14 cellular contexts compared by ENCODE assay signal in genomic region chr5:126686451-126687126, GRCh38.
DNase-seq lines count a peak whose midpoint lies in the region; ATAC-seq and TF ChIP-seq lines count a peak whose summit lies in the region.
"Had no signal": no experiment of that assay in that cellular context is flagged by ENCODE, and none has a peak within 500 bp of the region (broad histone marks: within the 10 kb centered on the region; RNA-seq: fewer than 3 reads in every experiment).

No MANE protein-coding gene starts in this region.

- H3K36me3 Mint-ChIP-seq in activated T-cell treated with anti-CD3 and anti-CD28 coated beads, Interleukin-2, amount 50 U/mL, for 72 hours (ENCODE audit: insufficient read depth in 2 of 2), result no peaks in the 10 kb centered on the region
- no peaks in the 10 kb centered on the region for H3K36me3 Mint-ChIP-seq in activated CD4-positive, alpha-beta memory T cell treated with anti-CD3 and anti-CD28 coated beads, Interleukin-2, amount 10 ng/mL, durations not matched to agents 7 days and 5 days (ENCODE audit: low read depth)

- in situ Hi-C loops in gastrocnemius medialis (cut with MboI; ENCODE audit: low sequenced_read_pairs in 4 of 4), result no loop called here

- no peak overlapping the region for H2AFZ ChIP-seq in Loucy (ENCODE audit: low read length)
- H2AFZ ChIP-seq: parathyroid adenoma had no signal

- H3K27me3 Mint-ChIP-seq in activated T-cell treated with anti-CD3 and anti-CD28 coated beads, Interleukin-2, amount 50 U/mL, for 72 hours (ENCODE audit: low read depth), result peaks cover 7% of the 10 kb centered on the region
- H3K27me3 Mint-ChIP-seq in activated CD4-positive, alpha-beta memory T cell treated with anti-CD3 and anti-CD28 coated beads, Interleukin-2, amount 10 ng/mL, durations not matched to agents 7 days and 5 days, result peaks cover 2% of the 10 kb centered on the region

- H3K79me2 ChIP-seq in Loucy (ENCODE audit: insufficient read depth, low read length), result no peaks in the 10 kb centered on the region
- H3K79me2 ChIP-seq: parathyroid adenoma had no signal

- no peak for TF ChIP-seq POLR2A in gastrocnemius medialis (IDR thresholded peaks at IDR 0.05)

- DNase-seq in activated T-cell treated with anti-CD3 and anti-CD28 coated beads, Interleukin-2, amount 50 U/mL, for 72 hours, result no peak
- no peak for DNase-seq in activated T-cell treated with anti-CD3 and anti-CD28 coated beads, Interleukin-2, amount 50 U/mL, for 48 hours
- DNase-seq in ecto neural progenitor cell (ENCODE audit: low spot score), result no peak
- no peak for DNase-seq in gastrocnemius medialis
- no peak for DNase-seq in activated CD4-positive, alpha-beta memory T cell treated with anti-CD3 and anti-CD28 coated beads, Interleukin-2, amount 10 ng/mL, durations not matched to agents 7 days and 5 days
- DNase-seq: activated CD4-positive, alpha-beta T cell treated with anti-CD3 and anti-CD28 coated beads for 1 hour; NCI-H510A; SIG-M5 had no signal

- H3F3A ChIP-seq in Loucy (ENCODE audit: low read depth), result no peaks in the 10 kb centered on the region

- no peak for ATAC-seq in activated T-cell treated with anti-CD3 and anti-CD28 coated beads, Interleukin-2, amount 50 U/mL, for 72 hours (replicated peaks in 1 of 2)
- ATAC-seq in HG02610 (IDR thresholded peaks at IDR 0.05; ENCODE audit: unreplicated experiment) (peak; percentile 86), GM21526 (IDR thresholded peaks at IDR 0.05; ENCODE audit: low FRiP score, unreplicated experiment) (no peak), gastrocnemius medialis (no peak)
- ATAC-seq: A549 had no signal

- peaks cover 47% of the 10 kb centered on the region for H3K4me1 Mint-ChIP-seq in activated T-cell treated with anti-CD3 and anti-CD28 coated beads, Interleukin-2, amount 50 U/mL, for 72 hours (ENCODE audit: low read depth)
- H3K4me1 Mint-ChIP-seq in activated CD4-positive, alpha-beta memory T cell treated with anti-CD3 and anti-CD28 coated beads, Interleukin-2, amount 10 ng/mL, durations not matched to agents 7 days and 5 days, result peaks cover 16% of the 10 kb centered on the region

- H3K9ac ChIP-seq in Loucy (ENCODE audit: low read depth, low read length, poor library complexity, severe bottlenecking), result no peak overlapping the region
- H3K9ac ChIP-seq: parathyroid adenoma had no signal

- POLR2A ChIA-PET in activated CD4-positive, alpha-beta memory T cell treated with anti-CD3 and anti-CD28 coated beads, Interleukin-2, amount 10 ng/mL, durations not matched to agents 7 days and 5 days (lab: Charles Lee), result interaction anchor here (0.7 to 4.1 kb wide), 2 partner anchors 14 to 92 kb away, joined by 3 to 53 read pairs; partner anchors contain the start of gene LMNB1

- intact Hi-C loops in gastrocnemius medialis (cut with DNase I; ENCODE audit: low total_unique reads), result no loop called here

- H3K4me3 ChIP-seq in Loucy (ENCODE audit: low read length, poor library complexity, severe bottlenecking), result peak overlapping the region; percentile 17
- no peak overlapping the region for H3K4me3 ChIP-seq in gastrocnemius medialis
- H3K4me3 ChIP-seq: A549 had no signal

- CTCF ChIA-PET in activated CD4-positive, alpha-beta memory T cell treated with anti-CD3 and anti-CD28 coated beads, Interleukin-2, amount 10 ng/mL, durations not matched to agents 7 days and 5 days (lab: Charles Lee), result interaction anchor here (2.8 kb wide), 1 partner anchor 11 kb away, joined by 9 read pairs; no protein-coding TSS in a partner anchor

- H3K27ac Mint-ChIP-seq in activated T-cell treated with anti-CD3 and anti-CD28 coated beads, Interleukin-2, amount 50 U/mL, for 72 hours, result peak overlapping the region; percentile 63
- H3K27ac Mint-ChIP-seq in activated CD4-positive, alpha-beta memory T cell treated with anti-CD3 and anti-CD28 coated beads, Interleukin-2, amount 10 ng/mL, durations not matched to agents 7 days and 5 days, result no peak overlapping the region

- no peak overlapping the region for H3K27ac ChIP-seq in gastrocnemius medialis
- H3K27ac ChIP-seq: A549, epithelial cell of prostate, parathyroid adenoma had no signal

- H3K9me2 ChIP-seq in Loucy (replicated peaks; ENCODE audit: low read depth, low read length), result no peaks in the 10 kb centered on the region

- H3K4me3 Mint-ChIP-seq in activated T-cell treated with anti-CD3 and anti-CD28 coated beads, Interleukin-2, amount 50 U/mL, for 72 hours, result no peak overlapping the region
- H3K4me3 Mint-ChIP-seq in activated CD4-positive, alpha-beta memory T cell treated with anti-CD3 and anti-CD28 coated beads, Interleukin-2, amount 10 ng/mL, durations not matched to agents 7 days and 5 days, result no peak overlapping the region

- TF ChIP-seq CTCF in Loucy (conservative IDR thresholded peaks at IDR 0.05; ENCODE audit: low read length) (no peak), gastrocnemius medialis (IDR thresholded peaks at IDR 0.05 in 4 of 5, conservative IDR thresholded peaks at IDR 0.05 in 1 of 5) (no peak)

- H3K4me1 ChIP-seq in Loucy (ENCODE audit: insufficient read depth, low read length, poor library complexity, severe bottlenecking), result peaks cover 32% of the 10 kb centered on the region
- no peaks in the 10 kb centered on the region for H3K4me1 ChIP-seq in gastrocnemius medialis
- H3K4me1 ChIP-seq: A549, parathyroid adenoma had no signal

- no peaks in the 10 kb centered on the region for H4K20me1 ChIP-seq in Loucy (ENCODE audit: insufficient read depth, low read length, poor library complexity, severe bottlenecking)

- H3K9me3 ChIP-seq in Loucy (ENCODE audit: insufficient read depth, low read depth, low read length) (no peaks in the 10 kb centered on the region), gastrocnemius medialis (no peaks in the 10 kb centered on the region)
- H3K9me3 ChIP-seq: A549 had no signal

- H3K27me3 ChIP-seq in Loucy (ENCODE audit: insufficient read depth, low read length, poor library complexity, severe bottlenecking) (no peaks in the 10 kb centered on the region), gastrocnemius medialis (peaks cover 0 to 2% (median 0%) of the 10 kb centered on the region in 3 donors)

- H3K4me2 ChIP-seq in Loucy (ENCODE audit: low read depth, low read length, poor library complexity, severe bottlenecking), result peak overlapping the region; percentile 47
- H3K4me2 ChIP-seq: A549 had no signal

- H3K36me3 ChIP-seq in Loucy (ENCODE audit: insufficient read depth, low read length) (no peaks in the 10 kb centered on the region), gastrocnemius medialis (no peaks in the 10 kb centered on the region)

- no peaks in the 10 kb centered on the region for H3K9me3 Mint-ChIP-seq in activated T-cell treated with anti-CD3 and anti-CD28 coated beads, Interleukin-2, amount 50 U/mL, for 72 hours
- H3K9me3 Mint-ChIP-seq in activated CD4-positive, alpha-beta memory T cell treated with anti-CD3 and anti-CD28 coated beads, Interleukin-2, amount 10 ng/mL, durations not matched to agents 7 days and 5 days, result no peaks in the 10 kb centered on the region
